12 cellular contexts compared by ENCODE assay signal in genomic region chr10:100120550-100120949, GRCh38. TPM values are rescaled to one million over a fixed set of nuclear protein-coding genes. Genes with fewer than 3 reads are reported as not detected.
"Had no signal": no experiment of that assay in that cellular context is flagged by ENCODE, and none has a peak within 500 bp of the region (broad histone marks: within the 10 kb centered on the region; RNA-seq: fewer than 3 reads in every experiment).

No MANE protein-coding gene starts in this region.

- H2AFZ ChIP-seq: GM23248, GM23338 had no signal

- ATAC-seq: GM23338, HCT116 had no signal

- FAIRE-seq: H1, H54 had no signal

- H3K4me1 ChIP-seq: HAP-1 had no signal

- H3K27ac ChIP-seq: GM23248 had no signal

- H3K9ac ChIP-seq: GM23248 had no signal

- H3K4me3 ChIP-seq: GM23248, GM23338, HAP-1 had no signal

- H3K9me3 ChIP-seq: HAP-1 had no signal

- H3K4me2 ChIP-seq: GM23338 had no signal

- H3K36me3 ChIP-seq: HAP-1 had no signal

- DNase-seq: GM23248, GOT3, H7, H9, HCEC 1CT, HFFc6 had no signal

RNA-seq across cellular contexts. Expression of gene CPN1, which starts 38.9 kb away (rescaled TPM):
- total RNA-seq: GM23248, GM23338, H4, H7, H9, HFFc6 had no signal
- polyA plus RNA-seq: GM23248 had no signal
